Comparison of ENCODE assay signal across 23 cellular contexts in the genomic region with DNA sequence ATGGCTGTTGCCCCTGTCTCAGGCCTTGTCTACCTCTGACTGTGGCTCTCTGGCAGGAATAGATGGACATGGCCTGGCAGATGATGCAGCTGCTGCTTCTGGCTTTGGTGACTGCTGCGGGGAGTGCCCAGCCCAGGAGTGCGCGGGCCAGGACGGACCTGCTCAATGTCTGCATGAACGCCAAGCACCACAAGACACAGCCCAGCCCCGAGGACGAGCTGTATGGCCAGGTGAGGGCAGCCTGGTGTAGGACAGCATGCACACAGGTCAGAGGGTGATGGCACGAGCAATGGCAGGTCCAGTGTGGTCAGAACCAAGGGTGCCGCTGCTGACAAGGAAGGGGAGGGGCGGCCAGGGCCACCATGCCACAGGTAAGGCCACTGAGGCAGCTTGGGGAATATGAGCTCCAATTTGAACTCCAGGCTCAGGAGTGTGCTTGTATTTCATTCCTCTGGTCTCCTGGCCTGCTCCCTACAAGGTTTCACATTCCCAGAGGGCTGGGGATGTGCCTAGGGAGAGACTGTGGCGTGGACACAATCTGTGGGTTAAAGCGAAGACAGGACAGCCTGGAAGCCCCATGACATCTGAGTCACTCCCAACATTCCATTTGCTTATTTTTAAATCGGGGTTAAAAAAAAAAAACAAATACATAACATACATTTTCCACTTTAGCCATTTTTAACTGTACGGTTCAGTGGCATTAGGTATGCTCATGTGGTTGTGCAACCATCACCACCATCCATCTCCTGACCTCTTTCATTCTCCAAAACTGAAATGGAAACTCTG. TPM values are rescaled to one million over a fixed set of nuclear protein-coding genes. Genes with fewer than 3 reads are reported as not detected.
A peak's percentile ranks its signal among the peaks of the same experiment; 100 is the strongest.
DNase-seq lines count a peak whose midpoint lies in the region; ATAC-seq and TF ChIP-seq lines count a peak whose summit lies in the region.
"Had no signal": no experiment of that assay in that cellular context is flagged by ENCODE, and none has a peak within 500 bp of the region (broad histone marks: within the 10 kb centered on the region; RNA-seq: fewer than 3 reads in every experiment).

No MANE protein-coding gene starts in this region.

- intact Hi-C loops in activated T-helper 1 cell treated with anti-CD3 and anti-CD28 coated beads, Interleukin-12 subunit alpha, Interleukin-12 subunit beta, Interleukin-2, Interleukin-4 antibody, amounts not matched to agents 30 ng/mL and 10 ng/mL and 1 ng/mL, durations not matched to agents 14 hours and 24 hours and 36 hours (cut with micrococcal nuclease): no loop called here

- H3K9me3 Mint-ChIP-seq in activated T-helper 1 cell treated with anti-CD3 and anti-CD28 coated beads, Interleukin-12 subunit alpha, Interleukin-12 subunit beta, Interleukin-2, Interleukin-4 antibody, amounts not matched to agents 30 ng/mL and 10 ng/mL and 1 ng/mL, durations not matched to agents 14 hours and 24 hours and 36 hours: peaks cover 3% of the 10 kb centered on the region
- H3K9me3 Mint-ChIP-seq in T-helper 2 cell treated with Interferon-gamma antibody and Interleukin-4, amounts not matched to agents 5 μg/mL and 100 μg/mL, for 36 hours: no peaks in the 10 kb centered on the region
- H3K9me3 Mint-ChIP-seq: IgD-negative memory B cell, immature natural killer cell had no signal

- TF ChIP-seq POLR2A in upper lobe of left lung (IDR thresholded peaks at IDR 0.05): no peak

- H3K27ac Mint-ChIP-seq in activated T-helper 1 cell treated with anti-CD3 and anti-CD28 coated beads, Interleukin-12 subunit alpha, Interleukin-12 subunit beta, Interleukin-2, Interleukin-4 antibody, amounts not matched to agents 30 ng/mL and 10 ng/mL and 1 ng/mL, durations not matched to agents 14 hours and 24 hours and 36 hours: no peak overlapping the region
- no peak overlapping the region for H3K27ac Mint-ChIP-seq in T-helper 2 cell treated with Interferon-gamma antibody and Interleukin-4, amounts not matched to agents 5 μg/mL and 100 μg/mL, for 36 hours
- H3K27ac Mint-ChIP-seq: activated CD8-positive, alpha-beta memory T cell treated with anti-CD3 and anti-CD28 coated beads, Interleukin-2, amount 10 ng/mL, durations not matched to agents 7 days and 5 days; IgD-negative memory B cell; immature natural killer cell had no signal

- no peaks in the 10 kb centered on the region for H3K36me3 Mint-ChIP-seq in activated T-helper 1 cell treated with anti-CD3 and anti-CD28 coated beads, Interleukin-12 subunit alpha, Interleukin-12 subunit beta, Interleukin-2, Interleukin-4 antibody, amounts not matched to agents 30 ng/mL and 10 ng/mL and 1 ng/mL, durations not matched to agents 14 hours and 24 hours and 36 hours (ENCODE audit: low read depth)
- H3K36me3 Mint-ChIP-seq in T-helper 2 cell treated with Interferon-gamma antibody and Interleukin-4, amounts not matched to agents 5 μg/mL and 100 μg/mL, for 36 hours (ENCODE audit: low read depth): peaks cover 2% of the 10 kb centered on the region
- H3K36me3 Mint-ChIP-seq: IgD-negative memory B cell, immature natural killer cell had no signal

- no peak for TF ChIP-seq CTCF in RWPE2 (IDR thresholded peaks at IDR 0.05; ENCODE audit: poor library complexity, severe bottlenecking)
- TF ChIP-seq CTCF in fibroblast of villous mesenchyme (IDR thresholded peaks at IDR 0.05; ENCODE audit: insufficient read depth, low read depth, low read length): no peak
- TF ChIP-seq CTCF in upper lobe of left lung (IDR thresholded peaks at IDR 0.05): no peak

- H3K4me1 ChIP-seq in RWPE2 (ENCODE audit: insufficient read depth, poor library complexity, severe bottlenecking) (peaks cover 14% of the 10 kb centered on the region), upper lobe of left lung (no peaks in the 10 kb centered on the region)
- H3K4me1 ChIP-seq: lower lobe of right lung, pancreas, tibial nerve had no signal

- 79 to 87% methylated on average over 9 to 11 of the region's 14 CpGs for WGBS in upper lobe of left lung, 2 donors

- H3K27me3 ChIP-seq in RWPE2 (ENCODE audit: insufficient read depth, poor library complexity, severe bottlenecking) (no peaks in the 10 kb centered on the region), upper lobe of left lung (no peaks in the 10 kb centered on the region)
- H3K27me3 ChIP-seq: MG63, pancreas, tibial nerve had no signal

- peaks cover 17% of the 10 kb centered on the region for H3K4me1 Mint-ChIP-seq in activated T-helper 1 cell treated with anti-CD3 and anti-CD28 coated beads, Interleukin-12 subunit alpha, Interleukin-12 subunit beta, Interleukin-2, Interleukin-4 antibody, amounts not matched to agents 30 ng/mL and 10 ng/mL and 1 ng/mL, durations not matched to agents 14 hours and 24 hours and 36 hours (ENCODE audit: low read depth)
- H3K4me1 Mint-ChIP-seq in T-helper 2 cell treated with Interferon-gamma antibody and Interleukin-4, amounts not matched to agents 5 μg/mL and 100 μg/mL, for 36 hours (ENCODE audit: low read depth): peaks cover 13% of the 10 kb centered on the region
- H3K4me1 Mint-ChIP-seq: IgD-negative memory B cell, immature natural killer cell had no signal

- TF ChIP-seq EP300 in upper lobe of left lung (IDR thresholded peaks at IDR 0.05): no peak

- H3K9me3 ChIP-seq in RWPE2 (ENCODE audit: severe bottlenecking) (no peaks in the 10 kb centered on the region), upper lobe of left lung (no peaks in the 10 kb centered on the region)
- H3K9me3 ChIP-seq: lower lobe of right lung, pancreas, tibial nerve had no signal

- H3K27ac ChIP-seq in RWPE2 (ENCODE audit: poor library complexity, severe bottlenecking): peak overlapping the region; percentile 11
- H3K27ac ChIP-seq in upper lobe of left lung: peak overlapping the region in 3 of 4 donors; percentile 63 to 77 (median 67)
- H3K27ac ChIP-seq: lower lobe of right lung, pancreas, tibial nerve had no signal

- peaks cover 8% of the 10 kb centered on the region; the same call in 1 of the 2 replicates for H3K36me3 ChIP-seq in RWPE2 (ENCODE audit: low read depth)
- H3K36me3 ChIP-seq in upper lobe of left lung: no peaks in the 10 kb centered on the region
- H3K36me3 ChIP-seq: lower lobe of right lung, pancreas, tibial nerve had no signal

- DNase-seq in RWPE2 (ENCODE audit: low spot score) (no peak), fibroblast of villous mesenchyme (ENCODE audit: low read depth) (peak; percentile 58), upper lobe of left lung (peak; percentile 22 to 30)
- DNase-seq in activated T-helper 1 cell treated with anti-CD3 and anti-CD28 coated beads, Interleukin-12 subunit alpha, Interleukin-12 subunit beta, Interleukin-2, Interleukin-4 antibody, amounts not matched to agents 30 ng/mL and 10 ng/mL and 1 ng/mL, durations not matched to agents 14 hours and 24 hours and 36 hours (ENCODE audit: low spot score): no peak
- DNase-seq in T-helper 2 cell treated with Interferon-gamma antibody and Interleukin-4, amounts not matched to agents 5 μg/mL and 100 μg/mL, for 36 hours (ENCODE audit: low spot score): no peak
- DNase-seq: activated CD8-positive, alpha-beta memory T cell treated with anti-CD3 and anti-CD28 coated beads, Interleukin-2, amount 10 ng/mL, durations not matched to agents 7 days and 5 days; activated gamma-delta T cell; anterior cingulate cortex; cerebellar nuclear complex; COR-L47; effector CD8-positive, alpha-beta T cell; immature natural killer cell; NCI-H748 treated with DMSO at 0.1 percent for 48 hours; SHP77; stimulated activated naive CD4-positive, alpha-beta T cell treated with Interleukin-2 at 50 U/mL for 16 hours had no signal

- no peak for ATAC-seq in RWPE2 (ENCODE audit: low read depth)
- ATAC-seq in upper lobe of left lung (ENCODE audit: low FRiP score in 2 of 2): peak; percentile 5 to 24
- ATAC-seq: activated CD8-positive, alpha-beta memory T cell treated with anti-CD3 and anti-CD28 coated beads, Interleukin-2, amount 10 ng/mL, durations not matched to agents 7 days and 5 days; HCT116; pancreas; sciatic nerve had no signal

- peaks cover 4% of the 10 kb centered on the region for H3K27me3 Mint-ChIP-seq in activated T-helper 1 cell treated with anti-CD3 and anti-CD28 coated beads, Interleukin-12 subunit alpha, Interleukin-12 subunit beta, Interleukin-2, Interleukin-4 antibody, amounts not matched to agents 30 ng/mL and 10 ng/mL and 1 ng/mL, durations not matched to agents 14 hours and 24 hours and 36 hours (ENCODE audit: insufficient read depth)
- H3K27me3 Mint-ChIP-seq in T-helper 2 cell treated with Interferon-gamma antibody and Interleukin-4, amounts not matched to agents 5 μg/mL and 100 μg/mL, for 36 hours (ENCODE audit: low read depth): peaks cover 19% of the 10 kb centered on the region

- no peak overlapping the region for H3K4me3 Mint-ChIP-seq in activated T-helper 1 cell treated with anti-CD3 and anti-CD28 coated beads, Interleukin-12 subunit alpha, Interleukin-12 subunit beta, Interleukin-2, Interleukin-4 antibody, amounts not matched to agents 30 ng/mL and 10 ng/mL and 1 ng/mL, durations not matched to agents 14 hours and 24 hours and 36 hours
- H3K4me3 Mint-ChIP-seq in T-helper 2 cell treated with Interferon-gamma antibody and Interleukin-4, amounts not matched to agents 5 μg/mL and 100 μg/mL, for 36 hours: no peak overlapping the region
- H3K4me3 Mint-ChIP-seq: activated CD8-positive, alpha-beta memory T cell treated with anti-CD3 and anti-CD28 coated beads, Interleukin-2, amount 10 ng/mL, durations not matched to agents 7 days and 5 days; IgD-negative memory B cell; immature natural killer cell had no signal

- no peak overlapping the region for H3K4me3 ChIP-seq in RWPE2 (ENCODE audit: severe bottlenecking)
- no peak overlapping the region for H3K4me3 ChIP-seq in fibroblast of villous mesenchyme (ENCODE audit: low read depth, low read length)
- H3K4me3 ChIP-seq in upper lobe of left lung: peak overlapping the region in 2 of 4 donors; percentile 10 to 11
- H3K4me3 ChIP-seq: lower lobe of right lung, MG63, pancreas, tibial nerve had no signal

RNA-seq across cellular contexts. Expression of a gene that starts 0.6 kb away (rescaled TPM):
- 0.64 and 2.6 TPM in 2 replicates for total RNA-seq in fibroblast of villous mesenchyme
- 10 to 100 TPM in 2 of 6 donors, 1 to 10 TPM in 2, not detected in 2; 1.4 to 69.7 (median 9.5) TPM for total RNA-seq in upper lobe of left lung
- total RNA-seq in activated T-helper 1 cell treated with anti-CD3 and anti-CD28 coated beads, Interleukin-12 subunit alpha, Interleukin-12 subunit beta, Interleukin-2, Interleukin-4 antibody, amounts not matched to agents 30 ng/mL and 10 ng/mL and 1 ng/mL, durations not matched to agents 14 hours and 24 hours and 36 hours: not detected in 2 replicates
- total RNA-seq: activated CD8-positive, alpha-beta memory T cell treated with anti-CD3 and anti-CD28 coated beads, Interleukin-2, amount 10 ng/mL, durations not matched to agents 7 days and 5 days; Daoy had no signal

RNA-seq across cellular contexts. Expression of a gene that starts 23.6 kb away (rescaled TPM):
- total RNA-seq in fibroblast of villous mesenchyme: 32.8 and 48.3 TPM in 2 replicates
- 10 to 100 TPM; 12.8 to 39.1 (median 29.5) TPM for total RNA-seq in upper lobe of left lung
- 49.4 and 51.9 TPM in 2 replicates for total RNA-seq in activated T-helper 1 cell treated with anti-CD3 and anti-CD28 coated beads, Interleukin-12 subunit alpha, Interleukin-12 subunit beta, Interleukin-2, Interleukin-4 antibody, amounts not matched to agents 30 ng/mL and 10 ng/mL and 1 ng/mL, durations not matched to agents 14 hours and 24 hours and 36 hours

RNA-seq across cellular contexts. Expression of a gene that starts 30.4 kb away (rescaled TPM):
- total RNA-seq in fibroblast of villous mesenchyme (not detected in 2 replicates), upper lobe of left lung (under 1 TPM in 1 of 6 donors, not detected in 5; 0.30 TPM)
- not detected in 2 replicates for total RNA-seq in activated T-helper 1 cell treated with anti-CD3 and anti-CD28 coated beads, Interleukin-12 subunit alpha, Interleukin-12 subunit beta, Interleukin-2, Interleukin-4 antibody, amounts not matched to agents 30 ng/mL and 10 ng/mL and 1 ng/mL, durations not matched to agents 14 hours and 24 hours and 36 hours
- total RNA-seq: Daoy, lower lobe of right lung, pancreas, sciatic nerve, tibial nerve had no signal

RNA-seq across cellular contexts. Expression of a gene that starts 33.0 kb away (rescaled TPM):
- total RNA-seq in fibroblast of villous mesenchyme (155 and 174 TPM in 2 replicates), upper lobe of left lung (100 to 1,000 TPM in 4 of 6 donors, 10 to 100 TPM in 2; 86.0 to 162 (median 114) TPM)
- 70.2 and 77.7 TPM in 2 replicates for total RNA-seq in activated T-helper 1 cell treated with anti-CD3 and anti-CD28 coated beads, Interleukin-12 subunit alpha, Interleukin-12 subunit beta, Interleukin-2, Interleukin-4 antibody, amounts not matched to agents 30 ng/mL and 10 ng/mL and 1 ng/mL, durations not matched to agents 14 hours and 24 hours and 36 hours

RNA-seq across cellular contexts. Expression of a gene that starts 55.4 kb away (rescaled TPM):
- total RNA-seq in fibroblast of villous mesenchyme (4.3 and 5.5 TPM in 2 replicates), upper lobe of left lung (10 to 100 TPM in 3 of 6 donors, 1 to 10 TPM in 3; 5.3 to 19.2 (median 10.3) TPM)
- total RNA-seq in activated T-helper 1 cell treated with anti-CD3 and anti-CD28 coated beads, Interleukin-12 subunit alpha, Interleukin-12 subunit beta, Interleukin-2, Interleukin-4 antibody, amounts not matched to agents 30 ng/mL and 10 ng/mL and 1 ng/mL, durations not matched to agents 14 hours and 24 hours and 36 hours: 5.7 and 8.2 TPM in 2 replicates

Comparison
In these comparisons a context has a peak if more than half of its experiments do, and no peak if none do; other contexts are left out.
1. DNase-seq: peak in fibroblast of villous mesenchyme (single experiment) and upper lobe of left lung (2 of 2); none in RWPE2 (single experiment), activated T-helper 1 cell treated with anti-CD3 and anti-CD28 coated beads, Interleukin-12 subunit alpha, Interleukin-12 subunit beta, Interleukin-2, Interleukin-4 antibody, amounts not matched to agents 30 ng/mL and 10 ng/mL and 1 ng/mL, durations not matched to agents 14 hours and 24 hours and 36 hours (single experiment) and T-helper 2 cell treated with Interferon-gamma antibody and Interleukin-4, amounts not matched to agents 5 μg/mL and 100 μg/mL, for 36 hours (single experiment).